Comparison of ENCODE assay signal across 8 cellular contexts in genomic region chr19:46502891-46503290, GRCh38. TPM values are rescaled to one million over a fixed set of nuclear protein-coding genes. Genes with fewer than 3 reads are reported as not detected.
"Had no signal": no experiment of that assay in that cellular context is flagged by ENCODE, and none has a peak within 500 bp of the region (broad histone marks: within the 10 kb centered on the region; RNA-seq: fewer than 3 reads in every experiment).

No MANE protein-coding gene starts in this region.

- H3K27ac Mint-ChIP-seq: GM23338, H9, IgD-negative memory B cell had no signal

- H3K4me2 ChIP-seq: GM23338 had no signal

- DNase-seq: H9, HCEC 1CT, KBM-7 had no signal

- H2AFZ ChIP-seq: GM23338 had no signal

- H3K4me3 Mint-ChIP-seq: GM23338, H9, IgD-negative memory B cell had no signal

- H3K4me1 Mint-ChIP-seq: GM23338, H9 had no signal

- H3K4me3 ChIP-seq: GM23338 had no signal

- H3K27ac ChIP-seq: HL-60 had no signal

- H3K9me3 Mint-ChIP-seq: GM23338, H9 had no signal

RNA-seq across cellular contexts. Expression of gene PNMA8B, which starts 7.2 kb away (rescaled TPM):
- total RNA-seq: HepG2, HT1080 had no signal
- polyA plus RNA-seq: HepG2, IgD-negative memory B cell had no signal

RNA-seq across cellular contexts. Expression of gene PNMA8A, which starts 31.5 kb away (rescaled TPM):
- total RNA-seq: HT1080 had no signal
- polyA plus RNA-seq: IgD-negative memory B cell had no signal
